8 cellular contexts compared by ENCODE assay signal in genomic region chr1:32221980-32222751, GRCh38. TPM values are rescaled to one million over a fixed set of nuclear protein-coding genes. Genes with fewer than 3 reads are reported as not detected.
DNase-seq lines count a peak whose midpoint lies in the region; ATAC-seq and TF ChIP-seq lines count a peak whose summit lies in the region.

TSS of gene EIF3I (plus strand) at chr1:32222407. CDS start at chr1:32222442, 35 bp downstream.
TSS of gene TMEM234 (minus strand) at chr1:32222353. CDS start at chr1:32222322, 31 bp downstream.

- H3K4me1 ChIP-seq in PC-9 (replicated peaks; ENCODE audit: insufficient read depth) (peaks cover 25% of the 10 kb centered on the region), mucosa of descending colon (ENCODE audit: low read depth) (peaks cover 22% of the 10 kb centered on the region)

- H3K9me3 ChIP-seq in PC-9 (ENCODE audit: insufficient read depth, low read depth) (no peaks in the 10 kb centered on the region), mucosa of descending colon (no peaks in the 10 kb centered on the region)

- intact Hi-C loops in PC-9 (cut with micrococcal nuclease; ENCODE audit: unreplicated experiment) (loop anchor here (10.0 kb wide), 1 partner anchor 173 kb away; the partner anchor contains the start of gene BSDC1), mucosa of descending colon (cut with DNase I, micrococcal nuclease) (no loop called here)

- peak within 1 kb of the TSS; percentile 85 for H3K4me3 ChIP-seq in PC-9
- peak within 1 kb of the TSS; percentile 89 for H3K4me3 ChIP-seq in epithelial cell of proximal tubule (ENCODE audit: low read depth, low read length)
- peak within 1 kb of the TSS; percentile 59 for H3K4me3 ChIP-seq in mucosa of descending colon

- CTCF ChIA-PET in PC-9 (lab: Charles Lee) = no interaction called here

- H3F3A ChIP-seq in PC-9 (ENCODE audit: insufficient read depth, low read depth) = peaks cover 21% of the 10 kb centered on the region; the same call in 1 of the 2 replicates

- TF ChIP-seq EP300 in Ishikawa (IDR thresholded peaks at IDR 0.05; ENCODE audit: borderline replicate concordance) = peak; percentile 37; the same call in 1 of the 2 replicates

- peak within 1 kb of the TSS; percentile 81 for H2AFZ ChIP-seq in PC-9

- POLR2A ChIA-PET in PC-9 (lab: Charles Lee; ENCODE audit: unreplicated experiment) = interaction anchor here (0.5 kb wide), 1 partner anchor 93 kb away, joined by 6 read pairs; no protein-coding TSS in a partner anchor

- H3K79me2 ChIP-seq in PC-9 (ENCODE audit: low read depth) = peaks cover 46% of the 10 kb centered on the region

- H3K9me2 ChIP-seq in PC-9 (ENCODE audit: insufficient read depth) = no peaks in the 10 kb centered on the region

- DNase-seq in D341Med (ENCODE audit: low spot score) = peak; percentile 94
- DNase-seq in PC-9 = peak; percentile 87 to 88
- DNase-seq in activated T-cell treated with anti-CD3 and anti-CD28 coated beads, Interleukin-2, amount 50 U/mL, for 1 hour = peak; percentile 89
- peak; percentile 44 for DNase-seq in epithelial cell of proximal tubule (ENCODE audit: low read depth)
- peak; percentile 93 to 96 (median 95) for DNase-seq in mucosa of descending colon
- DNase-seq in stimulated activated CD8-positive, alpha-beta memory T cell treated with anti-CD3 and anti-CD28 coated beads, Interleukin-4, amount 100 ng/mL, for 24 hours (ENCODE audit: low read depth) = peak; percentile 86

- no TSS peak for BruUV-seq in PC-9 (replicated peaks; lab: Mats Ljungman, UMichigan)

- H3K36me3 ChIP-seq in PC-9 (ENCODE audit: low read depth) (peaks cover 29% of the 10 kb centered on the region), mucosa of descending colon (ENCODE audit: low read depth) (peaks cover 3% of the 10 kb centered on the region)

- H3K4me2 ChIP-seq in PC-9 = peak within 1 kb of the TSS; percentile 99

- no peaks in the 10 kb centered on the region; the same call in 1 of the 2 replicates for H4K20me1 ChIP-seq in PC-9 (ENCODE audit: insufficient read depth)

- TF ChIP-seq RAD21 in Ishikawa (IDR thresholded peaks at IDR 0.05; ENCODE audit: low read depth) = no peak

- H3K27ac ChIP-seq in PC-9 = peak within 1 kb of the TSS; percentile 59

- ATAC-seq in GM21526 (IDR thresholded peaks at IDR 0.05; ENCODE audit: low FRiP score, unreplicated experiment) (peak; percentile 89), mucosa of descending colon (peak; percentile 97)

- TF ChIP-seq CTCF in PC-9 (conservative IDR thresholded peaks at IDR 0.05) (no peak), epithelial cell of proximal tubule (conservative IDR thresholded peaks at IDR 0.05; ENCODE audit: low read depth, low read length) (no peak), mucosa of descending colon (IDR thresholded peaks at IDR 0.05) (no peak)

- H3K27me3 ChIP-seq in PC-9 (ENCODE audit: insufficient read depth, low read depth) = no peaks in the 10 kb centered on the region

TF ChIP-seq in Ishikawa, 13 proteins besides CTCF, POLR2A, EP300 and RAD21:
- TF ChIP-seq NFIC (IDR thresholded peaks at IDR 0.05) (no peak), CEBPB (IDR thresholded peaks at IDR 0.05) (no peak), USF1 (IDR thresholded peaks at IDR 0.05) (no peak), ZBTB7A (IDR thresholded peaks at IDR 0.05; ENCODE audit: low read depth) (peak; percentile 75), TAF1 (IDR thresholded peaks at IDR 0.05; ENCODE audit: low read depth) (peak; percentile 66), MAX (IDR thresholded peaks at IDR 0.05) (peak; percentile 80), FOXM1 (IDR thresholded peaks at IDR 0.05; ENCODE audit: borderline replicate concordance, low read depth) (no peak), TCF12 (IDR thresholded peaks at IDR 0.05; ENCODE audit: low read depth) (peak; percentile 44; the same call in 1 of the 2 replicates), CREB1 (IDR thresholded peaks at IDR 0.05; ENCODE audit: low read depth) (peak; percentile 70; the same call in 1 of the 2 replicates), REST (IDR thresholded peaks at IDR 0.05; ENCODE audit: low read depth) (no peak), YY1 (IDR thresholded peaks at IDR 0.05; ENCODE audit: low read depth) (peak; percentile 75), EGR1 (IDR thresholded peaks at IDR 0.05) (0 out of 2 replicates have a peak, but pooled peaks have one; percentile 10), TEAD4 (IDR thresholded peaks at IDR 0.05) (peak; percentile 4; the same call in 1 of the 2 replicates)

RNA-seq across cellular contexts. Expression of gene EIF3I, which starts in this region (rescaled TPM):
- total RNA-seq in PC-9 (2021) (199 and 229 TPM in 2 replicates), epithelial cell of proximal tubule (338 and 472 TPM in 2 replicates), mucosa of descending colon (100 to 1,000 TPM; 111 to 138 (median 115) TPM)

RNA-seq across cellular contexts. Expression of gene TMEM234, which starts in this region (rescaled TPM):
- total RNA-seq in PC-9 (2021) (14.1 and 18.1 TPM in 2 replicates), epithelial cell of proximal tubule (12.2 and 14.4 TPM in 2 replicates), mucosa of descending colon (10 to 100 TPM; 21.1 to 35.6 (median 28.0) TPM)

Comparison
In these comparisons a context has a peak if more than half of its experiments do, and no peak if none do; other contexts are left out.
1. Peak in every context shown above with its lines: DNase-seq, ATAC-seq, H3K4me3 ChIP-seq and H3K27ac ChIP-seq.
2. DNase-seq: peak in every context shown above with its lines; median percentile 95 in mucosa of descending colon; 94 in D341Med; 89 in activated T-cell treated with anti-CD3 and anti-CD28 coated beads, Interleukin-2, amount 50 U/mL, for 1 hour; 88 in PC-9; 86 in stimulated activated CD8-positive, alpha-beta memory T cell treated with anti-CD3 and anti-CD28 coated beads, Interleukin-4, amount 100 ng/mL, for 24 hours; 44 in epithelial cell of proximal tubule.